10 cellular contexts compared by ENCODE assay signal in the genomic region with DNA sequence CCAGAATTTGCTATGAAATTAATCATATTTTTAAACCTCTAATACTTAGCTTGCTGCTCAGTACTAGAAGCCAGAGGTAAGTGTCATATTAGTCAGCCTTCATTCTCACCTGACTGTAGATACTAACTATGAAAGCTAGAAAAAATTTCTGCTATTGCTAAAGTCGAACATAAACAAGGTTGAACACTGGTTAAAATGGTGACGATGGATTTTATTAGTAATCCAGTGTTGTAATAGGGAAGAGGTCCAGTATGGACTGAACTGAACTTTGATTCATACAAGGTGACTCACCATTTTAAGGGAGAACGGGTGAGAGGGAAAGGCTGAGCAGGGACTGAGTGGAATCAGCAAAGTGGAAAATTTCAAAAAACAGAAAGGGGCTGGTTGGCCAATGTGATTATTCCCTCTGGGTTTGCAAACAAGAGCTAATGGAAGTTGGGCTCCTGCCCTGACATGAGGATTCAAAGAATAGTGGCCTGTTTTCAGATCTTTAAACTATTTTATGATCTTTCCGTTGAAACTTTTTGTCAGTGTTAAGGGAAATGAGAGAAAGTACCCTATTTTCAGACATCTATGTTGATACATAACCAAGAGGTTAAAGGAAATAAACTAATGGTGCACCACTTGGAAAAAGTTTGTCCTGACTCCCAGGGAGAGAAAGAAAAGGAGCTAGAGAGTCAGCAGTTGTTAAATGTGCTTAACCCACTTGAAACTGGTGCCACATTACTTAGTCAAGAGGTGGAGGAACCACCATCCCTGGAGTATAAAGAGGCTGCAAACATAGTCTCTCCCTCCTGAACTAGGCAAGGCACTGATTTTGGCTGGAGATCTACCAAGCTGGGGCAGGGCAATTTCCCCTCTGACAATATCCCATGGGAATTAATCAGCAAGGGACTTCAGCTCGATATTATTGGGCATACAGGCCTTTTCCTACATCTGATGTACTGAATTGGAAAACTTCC. TPM values are rescaled to one million over a fixed set of nuclear protein-coding genes. Genes with fewer than 3 reads are reported as not detected.
DNase-seq lines count a peak whose midpoint lies in the region; ATAC-seq, FAIRE-seq and TF ChIP-seq lines count a peak whose summit lies in the region.
"Had no signal": no experiment of that assay in that cellular context is flagged by ENCODE, and none has a peak within 500 bp of the region (broad histone marks: within the 10 kb centered on the region; RNA-seq: fewer than 3 reads in every experiment).

No MANE protein-coding gene starts in this region.

- intact Hi-C loops in thyroid gland (cut with DNase I), result no loop called here

- no peaks in the 10 kb centered on the region for H3K9me3 ChIP-seq in thyroid gland

- H3K4me1 Mint-ChIP-seq in activated CD8-positive, alpha-beta memory T cell treated with anti-CD3 and anti-CD28 coated beads, Interleukin-2, amount 10 ng/mL, durations not matched to agents 7 days and 5 days, result no peaks in the 10 kb centered on the region

- H3K36me3 Mint-ChIP-seq in activated CD8-positive, alpha-beta memory T cell treated with anti-CD3 and anti-CD28 coated beads, Interleukin-2, amount 10 ng/mL, durations not matched to agents 7 days and 5 days, result no peaks in the 10 kb centered on the region

- H3K27ac Mint-ChIP-seq in activated CD8-positive, alpha-beta memory T cell treated with anti-CD3 and anti-CD28 coated beads, Interleukin-2, amount 10 ng/mL, durations not matched to agents 7 days and 5 days, result no peak overlapping the region
- H3K27ac Mint-ChIP-seq: activated T-helper 2 cell treated with anti-CD3 and anti-CD28 coated beads, Interferon-gamma antibody, Interleukin-2, Interleukin-4, amounts not matched to agents 10 μg/mL and 5 μg/mL and 100 μg/mL, durations not matched to agents 14 hours and 24 hours and 36 hours had no signal

- no peak overlapping the region for H3K4me3 Mint-ChIP-seq in activated CD8-positive, alpha-beta memory T cell treated with anti-CD3 and anti-CD28 coated beads, Interleukin-2, amount 10 ng/mL, durations not matched to agents 7 days and 5 days

- no peak for FAIRE-seq in bronchial epithelial cell (lab: Jason Lieb, UNC)
- FAIRE-seq: GM12892 had no signal

- H3K9me3 Mint-ChIP-seq in activated CD8-positive, alpha-beta memory T cell treated with anti-CD3 and anti-CD28 coated beads, Interleukin-2, amount 10 ng/mL, durations not matched to agents 7 days and 5 days (ENCODE audit: low read depth), result no peaks in the 10 kb centered on the region
- H3K9me3 Mint-ChIP-seq: activated T-helper 2 cell treated with anti-CD3 and anti-CD28 coated beads, Interferon-gamma antibody, Interleukin-2, Interleukin-4, amounts not matched to agents 10 μg/mL and 5 μg/mL and 100 μg/mL, durations not matched to agents 14 hours and 24 hours and 36 hours had no signal

- CTCF ChIA-PET in activated CD8-positive, alpha-beta memory T cell treated with anti-CD3 and anti-CD28 coated beads, Interleukin-2, amount 10 ng/mL, durations not matched to agents 7 days and 5 days (lab: Charles Lee), result no interaction called here

- H3K36me3 ChIP-seq in bronchial epithelial cell (ENCODE audit: control insufficient read depth, insufficient read depth, low read length) (no peaks in the 10 kb centered on the region), kidney epithelial cell (ENCODE audit: control insufficient read depth, insufficient read depth, low read length) (no peaks in the 10 kb centered on the region), thyroid gland (no peaks in the 10 kb centered on the region)

- H3K4me1 ChIP-seq in thyroid gland, result peaks cover 68 to 69% of the 10 kb centered on the region in 2 donors

- peak; percentile 76 for DNase-seq in HS-5 (ENCODE audit: low read depth)
- DNase-seq in bronchial epithelial cell (ENCODE audit: low read depth), result peak; percentile 99
- peak; percentile 86 for DNase-seq in kidney epithelial cell (ENCODE audit: low read depth)
- DNase-seq in thyroid gland, result peak; percentile 19 to 33
- DNase-seq in COLO668 (lab: John Stamatoyannopoulos, UW; ENCODE audit: unreplicated experiment), result no peak
- DNase-seq in activated CD8-positive, alpha-beta memory T cell treated with anti-CD3 and anti-CD28 coated beads, Interleukin-2, amount 10 ng/mL, durations not matched to agents 7 days and 5 days, result no peak
- no peak for DNase-seq in NCI-H446 treated with DMSO at 0.1 percent for 48 hours (lab: John Stamatoyannopoulos, UW)
- no peak for DNase-seq in GM20000 (ENCODE audit: low spot score)

- TF ChIP-seq CTCF in bronchial epithelial cell (IDR thresholded peaks at IDR 0.05; ENCODE audit: insufficient read depth, low read length, severe bottlenecking), result no peak
- no peak for TF ChIP-seq CTCF in kidney epithelial cell (IDR thresholded peaks at IDR 0.05; ENCODE audit: insufficient read depth, low read length, poor library complexity, severe bottlenecking)
- TF ChIP-seq CTCF in thyroid gland (IDR thresholded peaks at IDR 0.05), result no peak
- TF ChIP-seq CTCF in GM20000 (IDR thresholded peaks at IDR 0.05; ENCODE audit: extremely low read depth, missing control alignments), result no peak

- TF ChIP-seq POLR2A in thyroid gland (IDR thresholded peaks at IDR 0.05), result peak in 1 of 2 donors; percentile 44

- ATAC-seq in activated CD8-positive, alpha-beta memory T cell treated with anti-CD3 and anti-CD28 coated beads, Interleukin-2, amount 10 ng/mL, durations not matched to agents 7 days and 5 days, result no peak

- H3K4me3 ChIP-seq in bronchial epithelial cell (ENCODE audit: low read depth, low read length) (no peak overlapping the region), kidney epithelial cell (ENCODE audit: low read depth, low read length) (no peak overlapping the region), thyroid gland (replicated peaks in 1 of 3) (no peak overlapping the region)

- H3K27me3 ChIP-seq in bronchial epithelial cell (ENCODE audit: control insufficient read depth, insufficient read depth, low read length) (no peaks in the 10 kb centered on the region), kidney epithelial cell (ENCODE audit: control insufficient read depth, insufficient read depth, low read length) (no peaks in the 10 kb centered on the region), thyroid gland (no peaks in the 10 kb centered on the region)

- H3K27ac ChIP-seq in thyroid gland, result peak overlapping the region; percentile 77 to 98 (median 87)

- WGBS in thyroid gland, 2 donors, result 26 to 46% methylated on average over 5 of the region's 5 CpGs

- peaks cover 5% of the 10 kb centered on the region for H3K27me3 Mint-ChIP-seq in activated CD8-positive, alpha-beta memory T cell treated with anti-CD3 and anti-CD28 coated beads, Interleukin-2, amount 10 ng/mL, durations not matched to agents 7 days and 5 days

RNA-seq across cellular contexts. Expression of a gene that starts 15.3 kb away (rescaled TPM):
- total RNA-seq in bronchial epithelial cell (63.2 and 113 TPM in 2 replicates), kidney epithelial cell (1.2 and 1.5 TPM in 2 replicates), thyroid gland (100 to 1,000 TPM in 3 of 4 donors, 10 to 100 TPM in 1; 73.8 to 132 (median 121) TPM)
- total RNA-seq in activated CD8-positive, alpha-beta memory T cell treated with anti-CD3 and anti-CD28 coated beads, Interleukin-2, amount 10 ng/mL, durations not matched to agents 7 days and 5 days, result under 1 TPM; 0.12 to 0.32 TPM

RNA-seq across cellular contexts. Expression of a gene that starts 55.7 kb away (rescaled TPM):
- total RNA-seq in bronchial epithelial cell, result 191 and 222 TPM in 2 replicates
- total RNA-seq in kidney epithelial cell, result 0.27 and 2.0 TPM in 2 replicates
- total RNA-seq in thyroid gland, result 10 to 100 TPM; 48.2 to 59.9 (median 53.9) TPM
- total RNA-seq in activated CD8-positive, alpha-beta memory T cell treated with anti-CD3 and anti-CD28 coated beads, Interleukin-2, amount 10 ng/mL, durations not matched to agents 7 days and 5 days, result not detected
- total RNA-seq: activated T-helper 2 cell treated with anti-CD3 and anti-CD28 coated beads, Interferon-gamma antibody, Interleukin-2, Interleukin-4, amounts not matched to agents 10 μg/mL and 5 μg/mL and 100 μg/mL, durations not matched to agents 14 hours and 24 hours and 36 hours had no signal

Comparison
In these comparisons a context has a peak if more than half of its experiments do, and no peak if none do; other contexts are left out.
1. DNase-seq: peak in HS-5 (single experiment), bronchial epithelial cell (single experiment), kidney epithelial cell (single experiment) and thyroid gland (2 of 2); none in COLO668 (single experiment), activated CD8-positive, alpha-beta memory T cell treated with anti-CD3 and anti-CD28 coated beads, Interleukin-2, amount 10 ng/mL, durations not matched to agents 7 days and 5 days (single experiment), NCI-H446 treated with DMSO at 0.1 percent for 48 hours (single experiment) and GM20000 (single experiment).
2. RNA of a gene that starts 15.3 kb away (total RNA-seq): 73.8 to 132 TPM in thyroid gland and 63.2 to 113 TPM in bronchial epithelial cell; 1.2 to 1.5 TPM in kidney epithelial cell and 0.12 to 0.32 TPM in activated CD8-positive, alpha-beta memory T cell treated with anti-CD3 and anti-CD28 coated beads, Interleukin-2, amount 10 ng/mL, durations not matched to agents 7 days and 5 days; every median in the first group is over 10 times any median in the second.
3. RNA of a gene that starts 55.7 kb away (total RNA-seq): 191 to 222 TPM in bronchial epithelial cell and 48.2 to 59.9 TPM in thyroid gland; 0.27 to 2.0 TPM in kidney epithelial cell and not detected in activated CD8-positive, alpha-beta memory T cell treated with anti-CD3 and anti-CD28 coated beads, Interleukin-2, amount 10 ng/mL, durations not matched to agents 7 days and 5 days; every median in the first group is over 10 times any median in the second.